In genomic region chr9:121742923-121743322, GRCh38 we compare ENCODE assay signal across 12 cellular contexts.
DNase-seq lines count a peak whose midpoint lies in the region; ATAC-seq and TF ChIP-seq lines count a peak whose summit lies in the region.
"Had no signal": no experiment of that assay in that cellular context is flagged by ENCODE, and none has a peak within 500 bp of the region (broad histone marks: within the 10 kb centered on the region; RNA-seq: fewer than 3 reads in every experiment).

No MANE protein-coding gene starts in this region.

- no peaks in the 10 kb centered on the region for H3K27me3 Mint-ChIP-seq in brain

- no peak for DNase-seq in right lobe of liver
- DNase-seq in activated naive CD4-positive, alpha-beta T cell (lab: John Stamatoyannopoulos, UW): no peak
- no peak for DNase-seq in activated CD4-positive, alpha-beta T cell treated with anti-CD3 and anti-CD28 coated beads, Interleukin-2, amount 50 U/mL, for 1 hour
- DNase-seq: amniotic stem cell; CD4-positive, CD25-positive, alpha-beta regulatory T cell; GDM1 had no signal

- H3K4me3 Mint-ChIP-seq in brain: peak overlapping the region in 3 of 5 experiments; percentile 0 to 47 (median 32)
- H3K4me3 Mint-ChIP-seq: CD4-positive, CD25-positive, alpha-beta regulatory T cell; memory B cell had no signal

- no peaks in the 10 kb centered on the region for H3K36me3 Mint-ChIP-seq in brain
- H3K36me3 Mint-ChIP-seq: CD4-positive, CD25-positive, alpha-beta regulatory T cell; memory B cell had no signal

- H3K4me1 ChIP-seq in right lobe of liver: peaks cover 0 to 28% (median 4%) of the 10 kb centered on the region in 4 donors
- peaks cover 86 to 94% (median 94%) of the 10 kb centered on the region in 3 donors for H3K4me1 ChIP-seq in skeletal muscle tissue (ENCODE audit: control insufficient read depth in 3 of 3, insufficient read depth in 3 of 3, low read length in 3 of 3)

- H3K36me3 ChIP-seq in right lobe of liver (no peaks in the 10 kb centered on the region), skeletal muscle tissue (ENCODE audit: control insufficient read depth in 3 of 3, insufficient read depth in 3 of 3, low read length in 3 of 3) (no peaks in the 10 kb centered on the region)

- peak overlapping the region; percentile 61 to 87 (median 85) for H3K9ac ChIP-seq in skeletal muscle tissue (ENCODE audit: low read depth in 1 of 3, low read length in 3 of 3)

- intact Hi-C loops in right lobe of liver (cut with DNase I): loop anchor here in 1 of 2 donors (10.0 kb wide), 1 partner anchor 252 kb away; no protein-coding TSS in a partner anchor

- H3K4me3 ChIP-seq in right lobe of liver (no peak overlapping the region), skeletal muscle tissue (ENCODE audit: low read length in 3 of 3) (peak overlapping the region; percentile 54 to 61 (median 60))

- TF ChIP-seq CTCF in C4-2B (conservative IDR thresholded peaks at IDR 0.05) (no peak), brain (conservative IDR thresholded peaks at IDR 0.05) (no peak), right lobe of liver (IDR thresholded peaks at IDR 0.05) (no peak)

- H3K9me3 ChIP-seq in right lobe of liver (no peaks in the 10 kb centered on the region), skeletal muscle tissue (ENCODE audit: control insufficient read depth in 3 of 3, low read length in 3 of 3) (no peaks in the 10 kb centered on the region)

- ATAC-seq in right lobe of liver (no peak), HG02970 (IDR thresholded peaks at IDR 0.05; ENCODE audit: low FRiP score, unreplicated experiment) (no peak), HG02973 (IDR thresholded peaks at IDR 0.05; ENCODE audit: unreplicated experiment) (no peak)

- H3K27ac Mint-ChIP-seq in brain: peak overlapping the region in 2 of 5 experiments; percentile 31 to 74
- H3K27ac Mint-ChIP-seq: CD4-positive, CD25-positive, alpha-beta regulatory T cell; memory B cell had no signal

- H3K27ac ChIP-seq in C4-2B (peak overlapping the region; percentile 52; the same call in 1 of the 2 replicates), right lobe of liver (peak overlapping the region in 2 of 3 donors; percentile 54 to 83), skeletal muscle tissue (ENCODE audit: low read depth, low read length) (peak overlapping the region; percentile 89)

- peaks cover 35% of the 10 kb centered on the region for H3K4me1 Mint-ChIP-seq in brain
- H3K4me1 Mint-ChIP-seq: memory B cell had no signal

- no CpG with 5 or more reads among the region's 3 CpGs for WGBS in right lobe of liver (ENCODE audit: insufficient coverage, low coverage, low lambda C conversion rate, missing lambda C conversion rate)

- TF ChIP-seq POLR2A in right lobe of liver (IDR thresholded peaks at IDR 0.05): no peak

- H3K27me3 ChIP-seq in right lobe of liver (no peaks in the 10 kb centered on the region), skeletal muscle tissue (ENCODE audit: control insufficient read depth in 3 of 3, insufficient read depth in 3 of 3, low read length in 3 of 3) (no peaks in the 10 kb centered on the region)

- H3K9me3 Mint-ChIP-seq in brain: no peaks in the 10 kb centered on the region
- H3K9me3 Mint-ChIP-seq: memory B cell had no signal

Comparison
In these comparisons a context has a peak if more than half of its experiments do, and no peak if none do; other contexts are left out.
1. H3K4me3 ChIP-seq: peak in skeletal muscle tissue (3 of 3); none in right lobe of liver (0 of 3).
2. Peak in every context shown above with its lines, with median percentiles within 50 percentile points of each other: H3K27ac ChIP-seq.